ENCODE assay signal across 9 cellular contexts in the genomic region with DNA sequence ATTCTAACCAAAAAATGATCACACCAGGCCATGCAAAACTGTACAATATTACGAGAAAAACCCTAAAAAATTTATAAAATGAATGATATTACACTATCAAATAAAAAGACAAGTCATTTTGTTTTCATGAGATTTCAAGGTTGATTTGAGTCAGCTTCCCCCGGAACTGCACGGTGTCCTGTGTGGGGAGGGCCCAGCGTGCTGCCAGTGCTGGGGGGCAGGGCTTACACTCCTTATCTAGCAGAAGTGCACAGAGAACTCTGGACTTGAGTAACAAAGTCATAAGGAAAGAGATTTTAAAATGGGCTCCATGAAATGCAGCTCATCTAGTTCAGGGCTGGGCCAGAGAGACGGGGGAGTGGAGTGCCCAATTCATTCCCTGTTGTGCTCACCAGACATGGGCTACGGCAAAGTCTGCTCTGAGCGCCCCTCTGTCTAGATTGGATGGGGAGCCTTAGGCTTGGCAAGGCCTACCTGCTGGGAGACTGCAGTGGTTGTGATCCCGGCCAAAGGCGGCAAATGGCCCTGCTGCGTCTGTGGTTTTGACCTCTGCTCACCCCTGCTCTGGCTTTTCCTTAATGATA. TPM values are rescaled to one million over a fixed set of nuclear protein-coding genes. Genes with fewer than 3 reads are reported as not detected.
DNase-seq lines count a peak whose midpoint lies in the region; ATAC-seq, FAIRE-seq and TF ChIP-seq lines count a peak whose summit lies in the region.
"Had no signal": no experiment of that assay in that cellular context is flagged by ENCODE, and none has a peak within 500 bp of the region (broad histone marks: within the 10 kb centered on the region; RNA-seq: fewer than 3 reads in every experiment).

No MANE protein-coding gene starts in this region.

- no peak for FAIRE-seq in GM18507 (lab: Jason Lieb, UNC)
- no peak for FAIRE-seq in HepG2 (lab: Jason Lieb, UNC)

- H3K9me3 Mint-ChIP-seq in activated T-cell treated with anti-CD3 and anti-CD28 coated beads, Interleukin-2, amount 50 U/mL, for 72 hours = no peaks in the 10 kb centered on the region
- no peaks in the 10 kb centered on the region for H3K9me3 Mint-ChIP-seq in stimulated activated memory B cell treated with anti-CD40 and anti-IgM and Interleukin-4, amounts not matched to agents 10 μg/mL and 1 μg/mL and 100 μg/mL, for 72 hours

- BruUV-seq in HepG2 (replicated peaks; lab: Mats Ljungman, UMichigan) = no TSS peak

- intact Hi-C loops in HepG2 (cut with micrococcal nuclease; ENCODE audit: unreplicated experiment) = loop anchor here (2.0 to 5.0 kb wide), 2 partner anchors 15 to 43 kb away; no protein-coding TSS in a partner anchor

- POLR2A ChIA-PET in HepG2 (lab: Yijun Ruan, JAX) = interaction anchor here (0.7 kb wide), 1 partner anchor 51 kb away, joined by 5 read pairs; no protein-coding TSS in a partner anchor

- H3K36me3 ChIP-seq in HepG2 (replicated peaks in 1 of 2; ENCODE audit: control insufficient read depth in 1 of 2, insufficient read depth in 2 of 2, low read length in 2 of 2) = peaks cover 5 to 22% of the 10 kb centered on the region in 2 experiments; a peak in 4 of 5 replicates

- no peak overlapping the region for H2AFZ ChIP-seq in HepG2 (ENCODE audit: low read length)

- no peak overlapping the region for H3K9ac ChIP-seq in HepG2 (ENCODE audit: insufficient read depth, low read depth, low read length)

- DNase-seq in GM18507 (ENCODE audit: extremely low spot score, insufficient read length, low read depth) (peak; percentile 33), HepG2 (ENCODE audit: low spot score) (peak; percentile 28), NCI-H226 (no peak), cortex of kidney (lab: John Stamatoyannopoulos, UW) (no peak)
- DNase-seq in activated T-cell treated with anti-CD3 and anti-CD28 coated beads, Interleukin-2, amount 50 U/mL, for 72 hours = peak; percentile 77 to 81

- TF ChIP-seq EP300 in HepG2 (IDR thresholded peaks at IDR 0.05; ENCODE audit: low read depth in 2 of 2, low read length in 2 of 2) (no peak), HepG2 (CRISPR knock-in tag; IDR thresholded peaks at IDR 0.05; ENCODE audit: borderline replicate concordance) (no peak)

- peak; percentile 80 for ATAC-seq in HG03378 (IDR thresholded peaks at IDR 0.05; ENCODE audit: unreplicated experiment)
- ATAC-seq in activated T-cell treated with anti-CD3 and anti-CD28 coated beads, Interleukin-2, amount 50 U/mL, for 72 hours (replicated peaks in 1 of 2) = peak; percentile 98 to 99
- peak; percentile 30 for ATAC-seq in HepG2
- peak; percentile 86 for ATAC-seq in stimulated activated memory B cell treated with anti-CD40 and anti-IgM and Interleukin-4, amounts not matched to agents 10 μg/mL and 1 μg/mL and 100 μg/mL, for 72 hours
- ATAC-seq in GM19397 (IDR thresholded peaks at IDR 0.05; ENCODE audit: unreplicated experiment) = no peak

- TF ChIP-seq POLR2A in HepG2 (IDR thresholded peaks at IDR 0.05; ENCODE audit: insufficient read depth in 1 of 2, low read depth in 2 of 2, low read length in 2 of 2) = no peak

- H3K4me3 ChIP-seq in HepG2 (replicated peaks in 1 of 3; ENCODE audit: insufficient read depth in 1 of 3, low read depth in 2 of 3, low read length in 3 of 3) = no peak overlapping the region
- H3K4me3 ChIP-seq: skin epidermis had no signal

- H3K27me3 ChIP-seq in HepG2 (ENCODE audit: control insufficient read depth in 1 of 2, insufficient read depth in 2 of 2, low read length in 2 of 2) = no peaks in the 10 kb centered on the region

- no peaks in the 10 kb centered on the region for H3K79me2 ChIP-seq in HepG2 (ENCODE audit: insufficient read depth, low read length)

- H3K4me3 Mint-ChIP-seq in activated T-cell treated with anti-CD3 and anti-CD28 coated beads, Interleukin-2, amount 50 U/mL, for 72 hours = peak overlapping the region; percentile 17 to 54
- H3K4me3 Mint-ChIP-seq in stimulated activated memory B cell treated with anti-CD40 and anti-IgM and Interleukin-4, amounts not matched to agents 10 μg/mL and 1 μg/mL and 100 μg/mL, for 72 hours = no peak overlapping the region

- H3K9me3 ChIP-seq in HepG2 (ENCODE audit: low read length) = no peaks in the 10 kb centered on the region

- peaks cover 0 to 3% of the 10 kb centered on the region in 2 donors for H3K36me3 Mint-ChIP-seq in activated T-cell treated with anti-CD3 and anti-CD28 coated beads, Interleukin-2, amount 50 U/mL, for 72 hours (ENCODE audit: insufficient read depth in 2 of 2)
- peaks cover 25% of the 10 kb centered on the region for H3K36me3 Mint-ChIP-seq in stimulated activated memory B cell treated with anti-CD40 and anti-IgM and Interleukin-4, amounts not matched to agents 10 μg/mL and 1 μg/mL and 100 μg/mL, for 72 hours

- H3K27ac ChIP-seq in HepG2 (ENCODE audit: extremely low read length, insufficient read depth, low read length) = peak overlapping the region; percentile 66

- H3K27me3 Mint-ChIP-seq in activated T-cell treated with anti-CD3 and anti-CD28 coated beads, Interleukin-2, amount 50 U/mL, for 72 hours (ENCODE audit: low read depth) = no peaks in the 10 kb centered on the region
- H3K27me3 Mint-ChIP-seq in stimulated activated memory B cell treated with anti-CD40 and anti-IgM and Interleukin-4, amounts not matched to agents 10 μg/mL and 1 μg/mL and 100 μg/mL, for 72 hours = no peaks in the 10 kb centered on the region

- H4K20me1 ChIP-seq in HepG2 (ENCODE audit: insufficient read depth, low read length) = no peaks in the 10 kb centered on the region

- WGBS in HepG2 (ENCODE audit: low lambda C conversion rate) = 46% methylated on average over 8 of the region's 10 CpGs

- in situ Hi-C loops in HepG2 (cut with HindIII; ENCODE audit: extremely low pct_ligation_motif_present, low pct_unique_long_range_greater_than_20kb) = no loop called here

- peak overlapping the region; percentile 81 for H3K27ac Mint-ChIP-seq in activated T-cell treated with anti-CD3 and anti-CD28 coated beads, Interleukin-2, amount 50 U/mL, for 72 hours
- H3K27ac Mint-ChIP-seq in stimulated activated memory B cell treated with anti-CD40 and anti-IgM and Interleukin-4, amounts not matched to agents 10 μg/mL and 1 μg/mL and 100 μg/mL, for 72 hours = peak overlapping the region; percentile 81

- TF ChIP-seq CTCF in HepG2 (CRISPR knock-in tag; IDR thresholded peaks at IDR 0.05) = no peak

- CTCF ChIA-PET in HepG2 (lab: Yijun Ruan, JAX; ENCODE audit: low intra/inter-chr PET ratio, low total read pairs) = no interaction called here

- H3K4me1 ChIP-seq in HepG2 (ENCODE audit: insufficient read depth, low read length) = peaks cover 61% of the 10 kb centered on the region

- no peak for TF ChIP-seq RAD21 in HepG2 (CRISPR knock-in tag; IDR thresholded peaks at IDR 0.05)

- peak overlapping the region; percentile 59 for H3K4me2 ChIP-seq in HepG2 (ENCODE audit: low read depth, low read length)

- H3K4me1 Mint-ChIP-seq in activated T-cell treated with anti-CD3 and anti-CD28 coated beads, Interleukin-2, amount 50 U/mL, for 72 hours (ENCODE audit: low read depth) = peaks cover 26% of the 10 kb centered on the region
- peaks cover 28% of the 10 kb centered on the region for H3K4me1 Mint-ChIP-seq in stimulated activated memory B cell treated with anti-CD40 and anti-IgM and Interleukin-4, amounts not matched to agents 10 μg/mL and 1 μg/mL and 100 μg/mL, for 72 hours

TF ChIP-seq in HepG2, 621 proteins besides CTCF, POLR2A, EP300 and RAD21 (continues in another document):
- TF ChIP-seq, protein P1, sequence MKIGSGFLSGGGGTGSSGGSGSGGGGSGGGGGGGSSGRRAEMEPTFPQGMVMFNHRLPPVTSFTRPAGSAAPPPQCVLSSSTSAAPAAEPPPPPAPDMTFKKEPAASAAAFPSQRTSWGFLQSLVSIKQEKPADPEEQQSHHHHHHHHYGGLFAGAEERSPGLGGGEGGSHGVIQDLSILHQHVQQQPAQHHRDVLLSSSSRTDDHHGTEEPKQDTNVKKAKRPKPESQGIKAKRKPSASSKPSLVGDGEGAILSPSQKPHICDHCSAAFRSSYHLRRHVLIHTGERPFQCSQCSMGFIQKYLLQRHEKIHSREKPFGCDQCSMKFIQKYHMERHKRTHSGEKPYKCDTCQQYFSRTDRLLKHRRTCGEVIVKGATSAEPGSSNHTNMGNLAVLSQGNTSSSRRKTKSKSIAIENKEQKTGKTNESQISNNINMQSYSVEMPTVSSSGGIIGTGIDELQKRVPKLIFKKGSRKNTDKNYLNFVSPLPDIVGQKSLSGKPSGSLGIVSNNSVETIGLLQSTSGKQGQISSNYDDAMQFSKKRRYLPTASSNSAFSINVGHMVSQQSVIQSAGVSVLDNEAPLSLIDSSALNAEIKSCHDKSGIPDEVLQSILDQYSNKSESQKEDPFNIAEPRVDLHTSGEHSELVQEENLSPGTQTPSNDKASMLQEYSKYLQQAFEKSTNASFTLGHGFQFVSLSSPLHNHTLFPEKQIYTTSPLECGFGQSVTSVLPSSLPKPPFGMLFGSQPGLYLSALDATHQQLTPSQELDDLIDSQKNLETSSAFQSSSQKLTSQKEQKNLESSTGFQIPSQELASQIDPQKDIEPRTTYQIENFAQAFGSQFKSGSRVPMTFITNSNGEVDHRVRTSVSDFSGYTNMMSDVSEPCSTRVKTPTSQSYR (CRISPR knock-in tag; IDR thresholded peaks at IDR 0.05; ENCODE audit: borderline replicate concordance) = peak; percentile 75; the same call in 1 of the 2 replicates

RNA-seq across cellular contexts. Expression of a gene that starts 50.1 kb away (rescaled TPM):
- 10 to 100 TPM; 24.2 to 32.2 TPM for total RNA-seq in activated T-cell treated with anti-CD3 and anti-CD28 coated beads, Interleukin-2, amount 50 U/mL, for 72 hours
- total RNA-seq in HepG2 (2016; rRNA removed; fragmentation: Illumina TruSeq; extraction: Trizol) = 63.3 and 88.7 TPM in 2 replicates
- 25.9 and 28.8 TPM in 2 replicates for total RNA-seq in HepG2 (2016; cell fraction: cytosol; rRNA removed; fragmentation: Illumina TruSeq; extraction: Trizol; ENCODE audit: low read depth)
- total RNA-seq in HepG2 (2016; cell fraction: insoluble cytoplasmic fraction; rRNA removed; fragmentation: Illumina TruSeq; extraction: Trizol) = 60.2 and 93.0 TPM in 2 replicates
- total RNA-seq in HepG2 (2016; cell fraction: membrane; rRNA removed; fragmentation: Illumina TruSeq; extraction: Trizol) = 26.6 and 26.8 TPM in 2 replicates
- total RNA-seq in HepG2 (2016; cell fraction: nucleus; rRNA removed; fragmentation: Illumina TruSeq; extraction: Trizol) = 66.7 and 69.0 TPM in 2 replicates
- polyA plus RNA-seq in HepG2 (2011; rRNA removed) = 60.4 and 72.2 TPM in 2 replicates
- 53.6 and 65.9 TPM in 2 replicates for polyA plus RNA-seq in HepG2 (2011; cell fraction: cytosol; rRNA removed)
- 117 and 151 TPM in 2 replicates for polyA plus RNA-seq in HepG2 (2011; cell fraction: nucleus; rRNA removed)
- polyA plus RNA-seq in HepG2 (2012) = 69.4 and 75.0 TPM in 2 replicates
- polyA plus RNA-seq in HepG2 (2016; cell fraction: cytosol; fragmentation: Illumina TruSeq; extraction: Trizol; ENCODE audit: low read depth) = 6.0 and 6.9 TPM in 2 replicates
- 55.2 and 65.3 TPM in 2 replicates for polyA plus RNA-seq in HepG2 (2016; cell fraction: insoluble cytoplasmic fraction; fragmentation: Illumina TruSeq; extraction: Trizol; ENCODE audit: low read depth)
- polyA plus RNA-seq in HepG2 (2016; cell fraction: membrane; fragmentation: Illumina TruSeq; extraction: Trizol; ENCODE audit: low read depth) = 14.1 and 15.8 TPM in 2 replicates
- polyA plus RNA-seq in HepG2 (2016; cell fraction: nucleus; fragmentation: Illumina TruSeq; extraction: Trizol; ENCODE audit: insufficient read depth, low read depth) = 146 and 150 TPM in 2 replicates
- 30.4 and 75.1 TPM in 2 replicates for polyA minus RNA-seq in HepG2 (2011; rRNA and poly(A)+ RNA removed; ENCODE audit: low replicate concordance)
- 31.1 and 31.3 TPM in 2 replicates for polyA minus RNA-seq in HepG2 (2011; cell fraction: cytosol; rRNA and poly(A)+ RNA removed)
- 28.2 and 38.1 TPM in 2 replicates for polyA minus RNA-seq in HepG2 (2011; cell fraction: nucleus; rRNA and poly(A)+ RNA removed)

Comparison
In these comparisons a context has a peak if more than half of its experiments do, and no peak if none do; other contexts are left out.
1. DNase-seq: peak in GM18507 (single experiment), activated T-cell treated with anti-CD3 and anti-CD28 coated beads, Interleukin-2, amount 50 U/mL, for 72 hours (2 of 2) and HepG2 (single experiment); none in NCI-H226 (single experiment) and cortex of kidney (single experiment).